In the genomic region with DNA sequence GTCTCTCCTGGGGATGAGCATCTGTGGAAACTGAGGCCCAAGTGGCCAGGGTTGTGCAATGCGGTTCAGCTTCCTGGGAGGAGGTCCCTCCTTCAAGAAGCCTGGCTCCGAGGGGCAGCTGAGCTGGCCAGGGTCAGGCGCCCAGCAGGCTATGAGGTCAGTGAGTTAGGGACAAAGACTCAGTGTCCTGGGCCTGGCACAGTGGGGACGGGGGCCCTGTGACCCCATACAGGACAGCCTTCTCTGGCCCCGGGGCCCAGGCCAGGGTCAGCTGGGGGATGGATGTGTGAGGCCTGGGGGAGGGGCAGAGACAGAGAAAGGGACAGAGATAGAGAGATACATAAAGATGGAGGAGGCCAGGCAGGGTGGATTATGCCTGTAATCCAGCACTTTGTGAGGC, we compare ENCODE assay signal across 11 cellular contexts. TPM values are rescaled to one million over a fixed set of nuclear protein-coding genes. Genes with fewer than 3 reads are reported as not detected.
A peak's percentile ranks its signal among the peaks of the same experiment; 100 is the strongest.
DNase-seq lines count a peak whose midpoint lies in the region; ATAC-seq and TF ChIP-seq lines count a peak whose summit lies in the region.
"Had no signal": no experiment of that assay in that cellular context is flagged by ENCODE, and none has a peak within 500 bp of the region (broad histone marks: within the 10 kb centered on the region; RNA-seq: fewer than 3 reads in every experiment).

No MANE protein-coding gene starts in this region.

- no peaks in the 10 kb centered on the region for H3K27me3 Mint-ChIP-seq in activated naive CD4-positive, alpha-beta T cell treated with anti-CD3 and anti-CD28 coated beads, Interleukin-2, amount 50 U/mL, for 24 hours
- H3K27me3 Mint-ChIP-seq in natural killer cell (ENCODE audit: low read depth in 2 of 2) (no peaks in the 10 kb centered on the region), endothelial cell (ENCODE audit: unreplicated experiment) (peaks cover 3% of the 10 kb centered on the region)

- H3K4me3 Mint-ChIP-seq in activated naive CD4-positive, alpha-beta T cell treated with anti-CD3 and anti-CD28 coated beads, Interleukin-2, amount 50 U/mL, for 24 hours: no peak overlapping the region
- H3K4me3 Mint-ChIP-seq in natural killer cell (peak overlapping the region; percentile 87), endothelial cell (ENCODE audit: unreplicated experiment) (no peak overlapping the region)
- H3K4me3 Mint-ChIP-seq: mesothelial cell of epicardium had no signal

- TF ChIP-seq CTCF in natural killer cell (IDR thresholded peaks at IDR 0.05) (no peak), endothelial cell (IDR thresholded peaks at IDR 0.05; ENCODE audit: unreplicated experiment) (no peak)

- peaks cover 67% of the 10 kb centered on the region for H3K4me1 Mint-ChIP-seq in activated naive CD4-positive, alpha-beta T cell treated with anti-CD3 and anti-CD28 coated beads, Interleukin-2, amount 50 U/mL, for 24 hours
- H3K4me1 Mint-ChIP-seq in natural killer cell: peaks cover 41 to 58% of the 10 kb centered on the region in 2 donors
- H3K4me1 Mint-ChIP-seq in endothelial cell (ENCODE audit: unreplicated experiment): no peaks in the 10 kb centered on the region
- H3K4me1 Mint-ChIP-seq: mesothelial cell of epicardium had no signal

- H3K27ac Mint-ChIP-seq in activated naive CD4-positive, alpha-beta T cell treated with anti-CD3 and anti-CD28 coated beads, Interleukin-2, amount 50 U/mL, for 24 hours: peak overlapping the region; percentile 95
- peak overlapping the region; percentile 92 to 99 for H3K27ac Mint-ChIP-seq in natural killer cell
- H3K27ac Mint-ChIP-seq in endothelial cell (ENCODE audit: unreplicated experiment): no peak overlapping the region
- H3K27ac Mint-ChIP-seq: mesothelial cell of epicardium had no signal

- no peak for DNase-seq in activated naive CD4-positive, alpha-beta T cell treated with Interleukin-2 at 50 U/mL for 16 hours
- peak in 59 of 61 donors; percentile 48 to 95 (median 86) for DNase-seq in caudate nucleus (lab: John Stamatoyannopoulos, UW)
- DNase-seq in natural killer cell: no peak
- no peak for DNase-seq in RPMI8226
- no peak for DNase-seq in H4 (ENCODE audit: low spot score)
- no peak for DNase-seq in endothelial cell (ENCODE audit: low spot score)
- DNase-seq: heart right ventricle, NCI-H526 had no signal

- intact Hi-C loops in natural killer cell (cut with micrococcal nuclease): loop anchor here (2.0 kb wide), 2 partner anchors 45 to 63 kb away; partner anchors contain the start of gene PIK3R2

- H3K36me3 Mint-ChIP-seq in activated naive CD4-positive, alpha-beta T cell treated with anti-CD3 and anti-CD28 coated beads, Interleukin-2, amount 50 U/mL, for 24 hours: no peaks in the 10 kb centered on the region
- H3K36me3 Mint-ChIP-seq in natural killer cell (no peaks in the 10 kb centered on the region), endothelial cell (ENCODE audit: low read depth, unreplicated experiment) (no peaks in the 10 kb centered on the region)
- H3K36me3 Mint-ChIP-seq: mesothelial cell of epicardium had no signal

- no peak for ATAC-seq in natural killer cell
- no peak for ATAC-seq in HG03159 (IDR thresholded peaks at IDR 0.05; ENCODE audit: unreplicated experiment)

- no peaks in the 10 kb centered on the region for H3K9me3 Mint-ChIP-seq in activated naive CD4-positive, alpha-beta T cell treated with anti-CD3 and anti-CD28 coated beads, Interleukin-2, amount 50 U/mL, for 24 hours
- H3K9me3 Mint-ChIP-seq in natural killer cell: no peaks in the 10 kb centered on the region
- no peaks in the 10 kb centered on the region for H3K9me3 Mint-ChIP-seq in endothelial cell (ENCODE audit: unreplicated experiment)
- H3K9me3 Mint-ChIP-seq: mesothelial cell of epicardium had no signal

- H3K27ac ChIP-seq in caudate nucleus (ENCODE audit: low read depth, low read length): peak overlapping the region; percentile 98

RNA-seq across cellular contexts. Expression of gene IL12RB1, which starts 3.0 kb away (rescaled TPM):
- 100 to 1,000 TPM in 1 of 3 donors, 10 to 100 TPM in 2; 90.1 to 105 (median 95.7) TPM for total RNA-seq in natural killer cell
- 2.4 TPM in 2 replicates for total RNA-seq in H4 (2014; rRNA removed; shearing (Covaris generic))
- not detected for total RNA-seq in endothelial cell (ENCODE audit: unreplicated experiment)
- total RNA-seq: mesothelial cell of epicardium had no signal

RNA-seq across cellular contexts. Expression of gene MAST3, which starts 7.9 kb away (rescaled TPM):
- total RNA-seq in natural killer cell: 100 to 1,000 TPM in 2 of 3 donors, 10 to 100 TPM in 1; 84.5 to 101 (median 101) TPM
- 2.4 and 3.1 TPM in 2 replicates for total RNA-seq in H4 (2014; rRNA removed; shearing (Covaris generic))
- total RNA-seq in endothelial cell (ENCODE audit: unreplicated experiment): 3.9 TPM

Comparison
In these comparisons a context has a peak if more than half of its experiments do, and no peak if none do; other contexts are left out.
1. DNase-seq: peak in caudate nucleus (59 of 61); none in activated naive CD4-positive, alpha-beta T cell treated with Interleukin-2 at 50 U/mL for 16 hours (single experiment), natural killer cell (single experiment), RPMI8226 (single experiment), H4 (single experiment) and endothelial cell (single experiment).
2. RNA of gene IL12RB1, which starts 3.0 kb away (total RNA-seq): 90.1 to 105 TPM in natural killer cell; 2.4 TPM in H4 and not detected in endothelial cell (single experiment); every median in the first group is over 10 times any median in the second.
3. RNA of gene MAST3, which starts 7.9 kb away (total RNA-seq): 84.5 to 101 TPM in natural killer cell; 3.9 TPM in endothelial cell (single experiment) and 2.4 to 3.1 TPM in H4; every median in the first group is over 10 times any median in the second.